In genomic region chr17:45277216-45277849, GRCh38 we compare ENCODE assay signal across 8 cellular contexts. TPM values are rescaled to one million over a fixed set of nuclear protein-coding genes. Genes with fewer than 3 reads are reported as not detected.
DNase-seq lines count a peak whose midpoint lies in the region; ATAC-seq and TF ChIP-seq lines count a peak whose summit lies in the region.

No MANE protein-coding gene starts in this region.

- H3K4me3 ChIP-seq in trophoblast cell (ENCODE audit: low read depth, low read length) (no peak overlapping the region), thyroid gland (replicated peaks in 1 of 3) (no peak overlapping the region)

- no peaks in the 10 kb centered on the region for H3K79me2 ChIP-seq in trophoblast cell (ENCODE audit: control insufficient read depth, insufficient read depth, low read length, poor library complexity)

- H2AK5ac ChIP-seq in trophoblast cell (ENCODE audit: low read length) = no peak overlapping the region

- peak; percentile 82 for TF ChIP-seq CTCF in GM10248 (IDR thresholded peaks at IDR 0.05; ENCODE audit: control extremely low read depth, extremely low read depth, low read depth, missing control alignments)
- TF ChIP-seq CTCF in glutamatergic neuron (IDR thresholded peaks at IDR 0.05; ENCODE audit: partially characterized antibody, unreplicated experiment) = peak; percentile 79
- peak; percentile 27 to 94 (median 84) for TF ChIP-seq CTCF in thyroid gland (IDR thresholded peaks at IDR 0.05)

- H3K4me3 Mint-ChIP-seq in glutamatergic neuron (ENCODE audit: unreplicated experiment) = peak overlapping the region; percentile 21

- no peak overlapping the region for H2BK5ac ChIP-seq in trophoblast cell (ENCODE audit: low read depth, low read length, poor library complexity)

- no peaks in the 10 kb centered on the region for H3K4me1 Mint-ChIP-seq in glutamatergic neuron (ENCODE audit: low read depth, unreplicated experiment)

- peaks cover 8 to 10% of the 10 kb centered on the region in 2 donors for H3K36me3 Mint-ChIP-seq in activated naive CD4-positive, alpha-beta T cell treated with anti-CD3 and anti-CD28 coated beads, Interleukin-2, amount 50 U/mL, for 72 hours
- no peaks in the 10 kb centered on the region for H3K36me3 Mint-ChIP-seq in glutamatergic neuron (ENCODE audit: unreplicated experiment)

- H3K36me3 ChIP-seq in trophoblast cell (ENCODE audit: control insufficient read depth in 1 of 2, insufficient read depth in 2 of 2, low read length in 2 of 2) (peaks cover 0 to 15% of the 10 kb centered on the region in 2 experiments), thyroid gland (peaks cover 17 to 19% of the 10 kb centered on the region in 2 donors)

- no peak overlapping the region for H4K8ac ChIP-seq in trophoblast cell (ENCODE audit: low read depth, low read length)

- intact Hi-C loops in thyroid gland (cut with DNase I) = loop anchor here (2.0 to 5.0 kb wide), 2 partner anchors 55 to 107 kb away; partner anchors contain the start of gene FMNL1

- DNase-seq in GM10248 (ENCODE audit: extremely low spot score) (peak; percentile 86), NCI-H1417 treated with DMSO at 0.1 percent for 48 hours (lab: John Stamatoyannopoulos, UW) (peak; percentile 45), SKM-1 treated with dmso at 0.1 percent for 144 hours (lab: John Stamatoyannopoulos, UW; ENCODE audit: unreplicated experiment) (peak; percentile 84), glutamatergic neuron (peak; percentile 91), trophoblast cell (peak; percentile 92 to 97), thyroid gland (peak; percentile 97 to 98)
- DNase-seq in activated naive CD4-positive, alpha-beta T cell treated with anti-CD3 and anti-CD28 coated beads, Interleukin-2, amount 50 U/mL, for 72 hours (ENCODE audit: low spot score in 2 of 2) = peak in 1 of 2 donors; percentile 89

- no peak overlapping the region for H4K91ac ChIP-seq in trophoblast cell (ENCODE audit: low read depth, low read length)

- no peak for TF ChIP-seq POLR2A in thyroid gland (IDR thresholded peaks at IDR 0.05)

- POLR2A ChIA-PET in GM10248 (lab: Yijun Ruan, JAX) = interaction anchor here (0.6 to 1.1 kb wide), 3 partner anchors 31 to 128 kb away, joined by 3 to 6 read pairs (median 3); no protein-coding TSS in a partner anchor

- H2BK12ac ChIP-seq in trophoblast cell (ENCODE audit: low read length) = no peak overlapping the region

- no peaks in the 10 kb centered on the region for H3K27me3 ChIP-seq in trophoblast cell (ENCODE audit: insufficient read depth, low read length)
- H3K27me3 ChIP-seq in thyroid gland = no peaks in the 10 kb centered on the region

- H3K9me3 ChIP-seq in trophoblast cell (ENCODE audit: insufficient read depth, low read depth, low read length) (no peaks in the 10 kb centered on the region), thyroid gland (no peaks in the 10 kb centered on the region)

- no peak overlapping the region for H3K9ac ChIP-seq in trophoblast cell (ENCODE audit: low read length)

- no peak overlapping the region for H3K27ac ChIP-seq in trophoblast cell (ENCODE audit: low read depth, low read length)
- peak overlapping the region; percentile 2 to 69 (median 38) for H3K27ac ChIP-seq in thyroid gland

- no peak overlapping the region for H3K14ac ChIP-seq in trophoblast cell (ENCODE audit: low read length)

- WGBS in trophoblast cell (ENCODE audit: extremely low coverage, insufficient coverage, insufficient read length) = no CpG with 5 or more reads among the region's 16 CpGs
- 34 to 35% methylated on average over 16 of the region's 16 CpGs for WGBS in thyroid gland, 2 donors

- no peak overlapping the region for H3K4me2 ChIP-seq in trophoblast cell (ENCODE audit: low read length)

- H3K4me1 ChIP-seq in trophoblast cell (ENCODE audit: control insufficient read depth in 1 of 2, insufficient read depth in 2 of 2, low read length in 2 of 2) (no peaks in the 10 kb centered on the region), thyroid gland (peaks cover 14 to 16% of the 10 kb centered on the region in 2 donors)

- H2AFZ ChIP-seq in trophoblast cell (ENCODE audit: insufficient read depth, low read length, poor library complexity) = no peak overlapping the region

- H3K18ac ChIP-seq in trophoblast cell (ENCODE audit: low read length) = no peak overlapping the region

- CTCF ChIA-PET in GM10248 (lab: Yijun Ruan, JAX) = interaction anchor here (0.7 to 28.2 kb wide), 50 partner anchors 11 to 555 kb away, joined by 3 to 497 read pairs (median 6); partner anchors contain the start of genes ACBD4, HEXIM2, MAP3K14 and SPATA32

- H3K27me3 Mint-ChIP-seq in glutamatergic neuron (ENCODE audit: unreplicated experiment) = peaks cover 3% of the 10 kb centered on the region

- H3K27ac Mint-ChIP-seq in activated naive CD4-positive, alpha-beta T cell treated with anti-CD3 and anti-CD28 coated beads, Interleukin-2, amount 50 U/mL, for 72 hours = peak overlapping the region in 1 of 2 donors; percentile 29
- no peak overlapping the region for H3K27ac Mint-ChIP-seq in glutamatergic neuron (ENCODE audit: unreplicated experiment)

- H3K23ac ChIP-seq in trophoblast cell (ENCODE audit: low read length) = no peak overlapping the region

- H3K9me3 Mint-ChIP-seq in activated naive CD4-positive, alpha-beta T cell treated with anti-CD3 and anti-CD28 coated beads, Interleukin-2, amount 50 U/mL, for 72 hours = no peaks in the 10 kb centered on the region
- no peaks in the 10 kb centered on the region for H3K9me3 Mint-ChIP-seq in glutamatergic neuron (ENCODE audit: unreplicated experiment)

- H3K4ac ChIP-seq in trophoblast cell (ENCODE audit: low read depth, low read length) = no peak overlapping the region

- ATAC-seq in activated naive CD4-positive, alpha-beta T cell treated with anti-CD3 and anti-CD28 coated beads, Interleukin-2, amount 50 U/mL, for 72 hours = peak; percentile 85 to 90
- no peak for ATAC-seq in GM19467 (IDR thresholded peaks at IDR 0.05; ENCODE audit: unreplicated experiment)

- H4K12ac ChIP-seq in trophoblast cell (ENCODE audit: low read depth, low read length) = no peak overlapping the region

- no peak overlapping the region for H2BK120ac ChIP-seq in trophoblast cell (ENCODE audit: insufficient read depth, low read length, poor library complexity)

- no peaks in the 10 kb centered on the region for H3K79me1 ChIP-seq in trophoblast cell (ENCODE audit: low read length)

RNA-seq across cellular contexts. Expression of gene SPATA32, which starts 15.4 kb away (rescaled TPM):
- total RNA-seq in activated naive CD4-positive, alpha-beta T cell treated with anti-CD3 and anti-CD28 coated beads, Interleukin-2, amount 50 U/mL, for 72 hours = under 1 TPM; 0.37 to 0.50 TPM
- total RNA-seq in glutamatergic neuron (ENCODE audit: unreplicated experiment) = not detected
- not detected in 2 replicates for polyA plus RNA-seq in trophoblast cell (2013)
- not detected for total RNA-seq in thyroid gland

RNA-seq across cellular contexts. Expression of gene MAP3K14, which starts 39.5 kb away (rescaled TPM):
- total RNA-seq in activated naive CD4-positive, alpha-beta T cell treated with anti-CD3 and anti-CD28 coated beads, Interleukin-2, amount 50 U/mL, for 72 hours = 10 to 100 TPM; 38.4 to 54.4 TPM
- 5.7 TPM for total RNA-seq in glutamatergic neuron (ENCODE audit: unreplicated experiment)
- polyA plus RNA-seq in trophoblast cell (2013) = 1.1 and 1.3 TPM in 2 replicates
- 10 to 100 TPM in 1 of 4 donors, 1 to 10 TPM in 3; 4.1 to 21.7 (median 6.2) TPM for total RNA-seq in thyroid gland

RNA-seq across cellular contexts. Expression of gene FMNL1, which starts 55.6 kb away (rescaled TPM):
- 100 to 1,000 TPM; 221 to 735 TPM for total RNA-seq in activated naive CD4-positive, alpha-beta T cell treated with anti-CD3 and anti-CD28 coated beads, Interleukin-2, amount 50 U/mL, for 72 hours
- total RNA-seq in glutamatergic neuron (ENCODE audit: unreplicated experiment) = 24.2 TPM
- polyA plus RNA-seq in trophoblast cell (2013) = 2.4 and 2.8 TPM in 2 replicates
- 1 to 10 TPM; 3.2 to 7.6 (median 4.2) TPM for total RNA-seq in thyroid gland
